In the genomic region with DNA sequence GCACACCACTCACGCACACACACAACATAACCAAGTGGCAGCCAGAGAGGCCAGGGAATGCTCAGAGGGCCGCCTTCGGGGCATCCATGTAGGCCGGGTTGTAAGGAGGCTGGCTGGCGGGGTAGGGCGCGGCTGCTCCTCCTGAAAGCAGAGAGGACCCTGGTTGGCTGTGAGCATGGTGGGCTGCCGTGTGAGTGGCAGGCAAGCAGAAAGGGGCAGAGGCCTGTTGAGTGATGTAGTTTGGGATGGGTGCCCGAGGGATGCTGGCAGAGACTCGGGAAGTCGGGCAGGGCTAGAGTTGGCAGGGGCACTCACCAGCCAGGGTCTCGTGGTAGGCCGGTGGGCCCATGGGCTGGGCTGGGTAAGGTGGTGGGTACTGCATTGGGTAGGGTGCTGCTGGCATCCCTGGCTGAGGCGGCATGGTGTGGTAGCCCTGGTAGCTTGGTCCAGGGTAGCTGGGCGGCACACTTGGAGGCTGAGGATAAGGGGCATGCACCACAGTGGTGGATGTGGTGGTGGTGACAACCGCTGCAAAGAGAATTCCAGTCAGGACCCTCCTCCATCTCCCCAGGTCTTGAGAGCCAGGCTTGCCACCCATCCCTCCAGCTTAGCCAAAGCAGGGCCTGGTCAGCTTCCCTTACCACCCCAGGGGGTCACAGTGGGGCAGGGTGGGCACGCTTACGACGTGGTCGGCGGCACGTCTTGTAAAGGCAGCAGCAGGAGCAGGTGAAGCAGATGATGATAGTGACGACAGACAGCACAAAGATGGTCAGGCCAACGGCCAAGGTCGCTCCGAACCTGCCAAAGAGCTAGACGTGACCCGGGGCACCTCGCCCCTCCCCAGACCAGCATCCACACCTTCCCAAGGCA, we compare ENCODE assay signal across 8 cellular contexts. TPM values are rescaled to one million over a fixed set of nuclear protein-coding genes. Genes with fewer than 3 reads are reported as not detected.
DNase-seq lines count a peak whose midpoint lies in the region; ATAC-seq lines count a peak whose summit lies in the region.

No MANE protein-coding gene starts in this region.

- H3K27me3 ChIP-seq in mucosa of stomach (ENCODE audit: control insufficient read depth, insufficient read depth, low read length) (no peaks in the 10 kb centered on the region), MG63 (no peaks in the 10 kb centered on the region)

- peak overlapping the region; percentile 59 for H3K4me3 Mint-ChIP-seq in stimulated activated naive CD8-positive, alpha-beta T cell treated with anti-CD3 and anti-CD28 coated beads, Interleukin-15, Interleukin-2, amounts not matched to agents 100 ng/mL and 50 ng/mL, for 24 hours
- peak overlapping the region; percentile 35 for H3K4me3 Mint-ChIP-seq in activated naive CD8-positive, alpha-beta T cell treated with anti-CD3 and anti-CD28 coated beads, Interleukin-2, amount 50 U/mL, for 24 hours

- H3K4me3 ChIP-seq in mucosa of stomach (ENCODE audit: low read length): no peak overlapping the region
- no peak overlapping the region for H3K4me3 ChIP-seq in MG63

- peaks cover 32% of the 10 kb centered on the region for H3K36me3 Mint-ChIP-seq in stimulated activated naive CD8-positive, alpha-beta T cell treated with anti-CD3 and anti-CD28 coated beads, Interleukin-15, Interleukin-2, amounts not matched to agents 100 ng/mL and 50 ng/mL, for 24 hours (ENCODE audit: low read depth)
- H3K36me3 Mint-ChIP-seq in activated naive CD8-positive, alpha-beta T cell treated with anti-CD3 and anti-CD28 coated beads, Interleukin-2, amount 50 U/mL, for 24 hours (ENCODE audit: low read depth): peaks cover 31% of the 10 kb centered on the region

- H3K27me3 Mint-ChIP-seq in stimulated activated naive CD8-positive, alpha-beta T cell treated with anti-CD3 and anti-CD28 coated beads, Interleukin-15, Interleukin-2, amounts not matched to agents 100 ng/mL and 50 ng/mL, for 24 hours: no peaks in the 10 kb centered on the region
- no peaks in the 10 kb centered on the region for H3K27me3 Mint-ChIP-seq in activated naive CD8-positive, alpha-beta T cell treated with anti-CD3 and anti-CD28 coated beads, Interleukin-2, amount 50 U/mL, for 24 hours

- H3K4me1 Mint-ChIP-seq in stimulated activated naive CD8-positive, alpha-beta T cell treated with anti-CD3 and anti-CD28 coated beads, Interleukin-15, Interleukin-2, amounts not matched to agents 100 ng/mL and 50 ng/mL, for 24 hours (ENCODE audit: low read depth): peaks cover 68% of the 10 kb centered on the region
- peaks cover 65% of the 10 kb centered on the region for H3K4me1 Mint-ChIP-seq in activated naive CD8-positive, alpha-beta T cell treated with anti-CD3 and anti-CD28 coated beads, Interleukin-2, amount 50 U/mL, for 24 hours

- no peaks in the 10 kb centered on the region for H3K36me3 ChIP-seq in mucosa of stomach (ENCODE audit: control insufficient read depth, insufficient read depth, low read length)
- H3K36me3 ChIP-seq in MG63: peaks cover 21% of the 10 kb centered on the region

- H3K9me3 ChIP-seq in mucosa of stomach (ENCODE audit: control insufficient read depth, low read length) (no peaks in the 10 kb centered on the region), MG63 (no peaks in the 10 kb centered on the region)

- H3K4me1 ChIP-seq in mucosa of stomach (ENCODE audit: control insufficient read depth, insufficient read depth, low read length): peaks cover 68% of the 10 kb centered on the region

- H3K9me3 Mint-ChIP-seq in stimulated activated naive CD8-positive, alpha-beta T cell treated with anti-CD3 and anti-CD28 coated beads, Interleukin-15, Interleukin-2, amounts not matched to agents 100 ng/mL and 50 ng/mL, for 24 hours: no peaks in the 10 kb centered on the region
- H3K9me3 Mint-ChIP-seq in activated naive CD8-positive, alpha-beta T cell treated with anti-CD3 and anti-CD28 coated beads, Interleukin-2, amount 50 U/mL, for 24 hours: no peaks in the 10 kb centered on the region

- H3K9ac ChIP-seq in mucosa of stomach (ENCODE audit: low read length): peak overlapping the region; percentile 2

- peak overlapping the region; percentile 89 for H3K27ac Mint-ChIP-seq in stimulated activated naive CD8-positive, alpha-beta T cell treated with anti-CD3 and anti-CD28 coated beads, Interleukin-15, Interleukin-2, amounts not matched to agents 100 ng/mL and 50 ng/mL, for 24 hours
- H3K27ac Mint-ChIP-seq in activated naive CD8-positive, alpha-beta T cell treated with anti-CD3 and anti-CD28 coated beads, Interleukin-2, amount 50 U/mL, for 24 hours: peak overlapping the region; percentile 80

- DNase-seq in stimulated activated naive CD8-positive, alpha-beta T cell treated with anti-CD3 and anti-CD28 coated beads, Interleukin-15, Interleukin-2, amounts not matched to agents 100 U/mL and 50 U/mL, for 24 hours: no peak
- DNase-seq in activated naive CD8-positive, alpha-beta T cell treated with anti-CD3 and anti-CD28 coated beads, Interleukin-2, amount 50 U/mL, for 24 hours: no peak
- DNase-seq in NCI-H1417 treated with DMSO at 0.1 percent for 48 hours (lab: John Stamatoyannopoulos, UW) (no peak), MG63 (no peak)
- no peak for DNase-seq in stimulated activated CD4-positive, alpha-beta T cell treated with anti-CD3 and anti-CD28 coated beads, Interleukin-2, amount 100 ng/mL, for 24 hours

- no peak for ATAC-seq in stimulated activated naive CD8-positive, alpha-beta T cell treated with anti-CD3 and anti-CD28 coated beads, Interleukin-15, Interleukin-2, amounts not matched to agents 100 U/mL and 50 U/mL, for 24 hours
- ATAC-seq in activated naive CD8-positive, alpha-beta T cell treated with anti-CD3 and anti-CD28 coated beads, Interleukin-2, amount 50 U/mL, for 24 hours: no peak
- no peak for ATAC-seq in GM21619 (IDR thresholded peaks at IDR 0.05; ENCODE audit: unreplicated experiment)

RNA-seq across cellular contexts. Expression of gene ATRIP, which starts 22.7 kb away (rescaled TPM):
- total RNA-seq in MG63 (2014; rRNA removed; shearing (Covaris generic); ENCODE audit: low replicate concordance): 6.8 and 25.3 TPM in 2 replicates

RNA-seq across cellular contexts. Expression of gene TMA7, which starts 29.2 kb away (rescaled TPM):
- total RNA-seq in MG63 (2014; rRNA removed; shearing (Covaris generic); ENCODE audit: low replicate concordance): 316 and 348 TPM in 2 replicates

RNA-seq across cellular contexts. Expression of gene CCDC51, which starts 29.4 kb away (rescaled TPM):
- 26.9 and 28.6 TPM in 2 replicates for total RNA-seq in MG63 (2014; rRNA removed; shearing (Covaris generic); ENCODE audit: low replicate concordance)

RNA-seq across cellular contexts. Expression of gene SHISA5, which starts 34.7 kb away (rescaled TPM):
- 94.4 and 113 TPM in 2 replicates for total RNA-seq in MG63 (2014; rRNA removed; shearing (Covaris generic); ENCODE audit: low replicate concordance)

RNA-seq across cellular contexts. Expression of gene PLXNB1, which starts 39.4 kb away (rescaled TPM):
- total RNA-seq in MG63 (2014; rRNA removed; shearing (Covaris generic); ENCODE audit: low replicate concordance): 1.6 and 7.0 TPM in 2 replicates
